ENCODE assay signal across 26 cellular contexts in the genomic region with DNA sequence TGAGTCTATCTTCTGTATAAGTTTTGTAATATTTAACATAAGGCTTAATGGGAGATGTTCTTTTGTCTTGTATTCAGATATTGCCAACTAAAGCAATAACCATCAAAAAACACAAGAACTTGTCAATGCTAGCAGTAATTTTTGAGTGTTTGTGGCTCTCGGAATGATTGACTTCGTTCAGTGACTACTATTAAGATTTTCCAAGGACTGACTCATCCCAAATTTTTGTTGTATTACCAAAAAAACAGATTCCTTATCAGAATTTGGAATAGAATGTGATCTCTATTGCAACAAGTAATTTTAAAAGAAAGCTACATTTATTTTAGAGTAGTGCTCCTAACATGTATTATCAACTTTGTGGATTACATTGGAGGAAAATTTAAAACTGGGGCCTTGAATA. TPM values are rescaled to one million over a fixed set of nuclear protein-coding genes. Genes with fewer than 3 reads are reported as not detected.
DNase-seq lines count a peak whose midpoint lies in the region; ATAC-seq and TF ChIP-seq lines count a peak whose summit lies in the region.
"Had no signal": no experiment of that assay in that cellular context is flagged by ENCODE, and none has a peak within 500 bp of the region (broad histone marks: within the 10 kb centered on the region; RNA-seq: fewer than 3 reads in every experiment).

No MANE protein-coding gene starts in this region.

- H4K8ac ChIP-seq in IMR-90 (ENCODE audit: low read depth in 2 of 2, low read length in 2 of 2): no peak overlapping the region

- TF ChIP-seq RAD21 in IMR-90 (IDR thresholded peaks at IDR 0.05; ENCODE audit: low read length): no peak

- H4K20me1 ChIP-seq in IMR-90 (ENCODE audit: insufficient read depth, low read length) (peaks cover 9% of the 10 kb centered on the region; the same call in 1 of the 2 replicates), osteoblast (ENCODE audit: insufficient read depth, low read length) (peaks cover 4% of the 10 kb centered on the region)

- peak overlapping the region; percentile 94 for H3K27ac Mint-ChIP-seq in activated T-cell treated with anti-CD3 and anti-CD28 coated beads, Interleukin-2, amount 50 U/mL, for 72 hours
- H3K27ac Mint-ChIP-seq in activated T-helper 17 cell treated with anti-CD3 and anti-CD28 coated beads, Interleukin-2, amount 50 U/mL, for 72 hours: peak overlapping the region; percentile 47
- H3K27ac Mint-ChIP-seq: activated naive CD8-positive, alpha-beta T cell treated with anti-CD3 and anti-CD28 coated beads, Interleukin-2, amount 10 ng/mL, durations not matched to agents 7 days and 5 days; brain had no signal

- H3K27me3 ChIP-seq in IMR-90 (ENCODE audit: control insufficient read depth, insufficient read depth, low read length) (no peaks in the 10 kb centered on the region), osteoblast (ENCODE audit: insufficient read depth, low read length) (no peaks in the 10 kb centered on the region)
- H3K27me3 ChIP-seq: BE2C, esophagus muscularis mucosa had no signal

- H3K4me3 ChIP-seq in IMR-90 (ENCODE audit: insufficient read depth, low read depth, low read length): no peak overlapping the region
- H3K4me3 ChIP-seq in osteoblast (ENCODE audit: insufficient read depth, low read length): no peak overlapping the region
- H3K4me3 ChIP-seq: A549, esophagus muscularis mucosa had no signal

- no peak overlapping the region for H2BK120ac ChIP-seq in IMR-90 (ENCODE audit: low read depth, low read length)

- H2AFZ ChIP-seq in IMR-90 (replicated peaks; ENCODE audit: low read length, poor library complexity): no peak overlapping the region
- H2AFZ ChIP-seq in osteoblast (ENCODE audit: low read length): no peak overlapping the region

- peaks cover 4 to 32% of the 10 kb centered on the region in 2 experiments; a peak in 3 of 4 replicates for H3K79me1 ChIP-seq in IMR-90 (ENCODE audit: low read depth in 1 of 2, low read length in 2 of 2)

- TF ChIP-seq CTCF in IMR-90 (conservative IDR thresholded peaks at IDR 0.05; ENCODE audit: low read depth, low read length) (no peak), osteoblast (IDR thresholded peaks at IDR 0.05; ENCODE audit: extremely low read depth, low read depth, low read length) (no peak)

- H3K4ac ChIP-seq in IMR-90 (ENCODE audit: low read depth, low read length): no peak overlapping the region

- H3K4me1 ChIP-seq in IMR-90 (ENCODE audit: control insufficient read depth, insufficient read depth, low read length) (peaks cover 14% of the 10 kb centered on the region), osteoblast (ENCODE audit: insufficient read depth, low read length) (peaks cover 93% of the 10 kb centered on the region)
- H3K4me1 ChIP-seq: BE2C had no signal

- no peak overlapping the region for H2AK5ac ChIP-seq in IMR-90 (ENCODE audit: low read depth, low read length)

- no peak overlapping the region for H2BK15ac ChIP-seq in IMR-90 (ENCODE audit: low read depth, low read length)

- no peak overlapping the region for H3K56ac ChIP-seq in IMR-90 (ENCODE audit: extremely low read depth, insufficient read depth, low read length)

- H3K23ac ChIP-seq in IMR-90 (ENCODE audit: low read depth, low read length): no peak overlapping the region

- peaks cover 17% of the 10 kb centered on the region for H3K79me2 ChIP-seq in osteoblast (ENCODE audit: insufficient read depth, low read length)

- BruUV-seq in IMR-90 (replicated peaks; lab: Mats Ljungman, UMichigan): no TSS peak

- intact Hi-C loops in IMR-90 (cut with micrococcal nuclease): loop anchor here (10.0 kb wide), 1 partner anchor 521 kb away; no protein-coding TSS in a partner anchor
- intact Hi-C loops in posterior cingulate gyrus (cut with DNase I): no loop called here

- no peak for TF ChIP-seq POLR2A in IMR-90 (IDR thresholded peaks at IDR 0.05; ENCODE audit: low read depth, low read length)

- peaks cover 15 to 45% of the 10 kb centered on the region in 2 donors for H3K36me3 Mint-ChIP-seq in activated T-cell treated with anti-CD3 and anti-CD28 coated beads, Interleukin-2, amount 50 U/mL, for 72 hours (ENCODE audit: insufficient read depth in 2 of 2)
- H3K36me3 Mint-ChIP-seq in activated T-helper 17 cell treated with anti-CD3 and anti-CD28 coated beads, Interleukin-2, amount 50 U/mL, for 72 hours (ENCODE audit: low read depth): peaks cover 91% of the 10 kb centered on the region

- in situ Hi-C loops in IMR-90 (cut with MboI; ENCODE audit: low sequenced_read_pairs): no loop called here

- peak overlapping the region; percentile 79 for H2BK5ac ChIP-seq in IMR-90 (ENCODE audit: low read depth, low read length, poor library complexity, severe bottlenecking)

- H3K4me2 ChIP-seq in IMR-90 (ENCODE audit: low read depth, low read length) (no peak overlapping the region), osteoblast (ENCODE audit: insufficient read depth, low read length) (peak overlapping the region; percentile 38)
- H3K4me2 ChIP-seq: A549 had no signal

- no peak overlapping the region for H3K14ac ChIP-seq in IMR-90 (replicated peaks; ENCODE audit: low read depth, low read length)

- H3K9me3 ChIP-seq in IMR-90 (ENCODE audit: control insufficient read depth, insufficient read depth, low read length): no peaks in the 10 kb centered on the region
- H3K9me3 ChIP-seq in osteoblast (ENCODE audit: low read depth, low read length): no peaks in the 10 kb centered on the region
- H3K9me3 ChIP-seq: A549, BE2C, Caco-2, esophagus muscularis mucosa had no signal

- DNase-seq in activated T-cell treated with anti-CD3 and anti-CD28 coated beads, Interleukin-2, amount 50 U/mL, for 72 hours: no peak
- DNase-seq in activated T-cell treated with anti-CD3 and anti-CD28 coated beads for 4 hours (no peak), IMR-90 (no peak), osteoblast (ENCODE audit: insufficient read length, low spot score, missing footprints) (peak; percentile 50), posterior cingulate gyrus (no peak), Kasumi-1 (lab: John Stamatoyannopoulos, UW) (no peak)
- DNase-seq: activated CD4-positive, alpha-beta T cell treated with anti-CD3 and anti-CD28 coated beads, Interleukin-2, amount 50 U/mL, for 1 hour; activated naive CD8-positive, alpha-beta T cell treated with anti-CD3 and anti-CD28 coated beads, Interleukin-2, amount 10 ng/mL, durations not matched to agents 7 days and 5 days; BE2C; Caco-2; DND-41; effector memory CD4-positive, alpha-beta T cell; kidney; NCI-H1048; NCI-H187 treated with DMSO at 0.1 percent for 48 hours; NCI-H2227 treated with DMSO at 0.1 percent for 48 hours; NCI-H82; nucleus accumbens; SHP77; stimulated activated CD4-positive, alpha-beta T cell treated with anti-CD3 and anti-CD28 coated beads, Interleukin-4, amount 100 ng/mL, for 1 hour; stimulated activated naive CD8-positive, alpha-beta T cell treated with anti-CD3 and anti-CD28 coated beads, Interleukin-15, Interleukin-2, amounts not matched to agents 100 U/mL and 50 U/mL, for 24 hours had no signal

- ATAC-seq in activated T-cell treated with anti-CD3 and anti-CD28 coated beads, Interleukin-2, amount 50 U/mL, for 72 hours (replicated peaks in 1 of 2): no peak
- ATAC-seq in IMR-90 (ENCODE audit: low read depth) (no peak), HG03095 (IDR thresholded peaks at IDR 0.05; ENCODE audit: unreplicated experiment) (no peak)
- ATAC-seq in activated T-helper 17 cell treated with anti-CD3 and anti-CD28 coated beads, Interleukin-2, amount 50 U/mL, for 72 hours (replicated peaks): no peak
- ATAC-seq: A549; stimulated activated naive CD8-positive, alpha-beta T cell treated with anti-CD3 and anti-CD28 coated beads, Interleukin-15, Interleukin-2, amounts not matched to agents 100 U/mL and 50 U/mL, for 24 hours had no signal

- H3K36me3 ChIP-seq in IMR-90 (ENCODE audit: control insufficient read depth, insufficient read depth, low read length) (peaks cover 28% of the 10 kb centered on the region), osteoblast (ENCODE audit: insufficient read depth, low read length) (peaks cover 62% of the 10 kb centered on the region)
- H3K36me3 ChIP-seq: BE2C had no signal

- POLR2A ChIA-PET in IMR-90 (lab: Charles Lee; ENCODE audit: unreplicated experiment): interaction anchor here (0.7 to 1.3 kb wide), 3 partner anchors 8 to 60 kb away, joined by 3 to 6 read pairs (median 3); partner anchors contain the start of gene NABP1

- no peak overlapping the region for H2AK9ac ChIP-seq in IMR-90 (replicated peaks; ENCODE audit: low read depth, low read length, poor library complexity)

- H2BK20ac ChIP-seq in IMR-90 (ENCODE audit: low read depth, low read length): no peak overlapping the region

- dilution Hi-C loops in IMR-90 (cut with HindIII; ENCODE audit: low sequenced_read_pairs, unreplicated experiment): no loop called here

- peak overlapping the region; percentile 14 to 46 for H3K4me3 Mint-ChIP-seq in activated T-cell treated with anti-CD3 and anti-CD28 coated beads, Interleukin-2, amount 50 U/mL, for 72 hours
- H3K4me3 Mint-ChIP-seq in activated T-helper 17 cell treated with anti-CD3 and anti-CD28 coated beads, Interleukin-2, amount 50 U/mL, for 72 hours: peak overlapping the region; percentile 4
- H3K4me3 Mint-ChIP-seq: activated naive CD8-positive, alpha-beta T cell treated with anti-CD3 and anti-CD28 coated beads, Interleukin-2, amount 10 ng/mL, durations not matched to agents 7 days and 5 days; brain had no signal

- H3K4me1 Mint-ChIP-seq in activated T-cell treated with anti-CD3 and anti-CD28 coated beads, Interleukin-2, amount 50 U/mL, for 72 hours (ENCODE audit: low read depth): peaks cover 86% of the 10 kb centered on the region
- H3K4me1 Mint-ChIP-seq in activated T-helper 17 cell treated with anti-CD3 and anti-CD28 coated beads, Interleukin-2, amount 50 U/mL, for 72 hours: peaks cover 41% of the 10 kb centered on the region

- no peaks in the 10 kb centered on the region for H3K27me3 Mint-ChIP-seq in activated T-cell treated with anti-CD3 and anti-CD28 coated beads, Interleukin-2, amount 50 U/mL, for 72 hours (ENCODE audit: low read depth)
- H3K27me3 Mint-ChIP-seq in activated T-helper 17 cell treated with anti-CD3 and anti-CD28 coated beads, Interleukin-2, amount 50 U/mL, for 72 hours: no peaks in the 10 kb centered on the region
- H3K27me3 Mint-ChIP-seq: activated naive CD8-positive, alpha-beta T cell treated with anti-CD3 and anti-CD28 coated beads, Interleukin-2, amount 10 ng/mL, durations not matched to agents 7 days and 5 days; brain had no signal

- H4K91ac ChIP-seq in IMR-90 (ENCODE audit: insufficient read depth, low read depth, low read length): no peak overlapping the region

- CTCF ChIA-PET in IMR-90 (lab: Yijun Ruan, JAX): interaction anchor here (0.8 kb wide), 1 partner anchor 476 kb away, joined by 3 read pairs; no protein-coding TSS in a partner anchor

- no peaks in the 10 kb centered on the region for H3K9me3 Mint-ChIP-seq in activated T-cell treated with anti-CD3 and anti-CD28 coated beads, Interleukin-2, amount 50 U/mL, for 72 hours
- no peaks in the 10 kb centered on the region for H3K9me3 Mint-ChIP-seq in activated T-helper 17 cell treated with anti-CD3 and anti-CD28 coated beads, Interleukin-2, amount 50 U/mL, for 72 hours
- H3K9me3 Mint-ChIP-seq: activated naive CD8-positive, alpha-beta T cell treated with anti-CD3 and anti-CD28 coated beads, Interleukin-2, amount 10 ng/mL, durations not matched to agents 7 days and 5 days; brain had no signal

- H3K27ac ChIP-seq in IMR-90 (ENCODE audit: insufficient read depth, low read length) (no peak overlapping the region), osteoblast (ENCODE audit: low read depth, low read length) (peak overlapping the region; percentile 42)
- H3K27ac ChIP-seq: A549, esophagus muscularis mucosa had no signal

- H4K5ac ChIP-seq in IMR-90 (ENCODE audit: low read depth, low read length): no peak overlapping the region

- no peak overlapping the region for H3K18ac ChIP-seq in IMR-90 (ENCODE audit: low read depth, low read length)

- peaks cover 9% of the 10 kb centered on the region for H3K9me1 ChIP-seq in IMR-90 (ENCODE audit: insufficient read depth, low read length)

- no CpG with 5 or more reads among the region's 2 CpGs for WGBS in IMR-90 (ENCODE audit: extremely low coverage in 2 of 2, insufficient read length in 1 of 2), 2 experiments

- no peak overlapping the region for H3K9ac ChIP-seq in IMR-90 (ENCODE audit: low read depth, low read length)

RNA-seq across cellular contexts. Expression of gene NABP1, which starts 8.1 kb away (rescaled TPM):
- total RNA-seq in activated T-cell treated with anti-CD3 and anti-CD28 coated beads, Interleukin-2, amount 50 U/mL, for 72 hours: 10 to 100 TPM; 94.1 to 98.6 TPM
- total RNA-seq in IMR-90 (2012; rRNA removed) (57.7 and 141 TPM in 2 replicates), osteoblast (72.0 and 80.2 TPM in 2 replicates)
- 46.3 and 73.3 TPM in 2 replicates for polyA plus RNA-seq in IMR-90 (2012; rRNA removed)
- 8.2 and 11.9 TPM in 2 replicates for polyA plus RNA-seq in IMR-90 (2012; cell fraction: cytosol; rRNA removed)
- 124 and 666 TPM in 2 replicates for polyA plus RNA-seq in IMR-90 (2012; cell fraction: nucleus; rRNA removed; ENCODE audit: low replicate concordance)
- total RNA-seq in activated T-helper 17 cell treated with anti-CD3 and anti-CD28 coated beads, Interleukin-2, amount 50 U/mL, for 72 hours: 10 to 100 TPM; 81.6 to 98.4 TPM
